Comparison of ENCODE assay signal across 29 cellular contexts in the genomic region with DNA sequence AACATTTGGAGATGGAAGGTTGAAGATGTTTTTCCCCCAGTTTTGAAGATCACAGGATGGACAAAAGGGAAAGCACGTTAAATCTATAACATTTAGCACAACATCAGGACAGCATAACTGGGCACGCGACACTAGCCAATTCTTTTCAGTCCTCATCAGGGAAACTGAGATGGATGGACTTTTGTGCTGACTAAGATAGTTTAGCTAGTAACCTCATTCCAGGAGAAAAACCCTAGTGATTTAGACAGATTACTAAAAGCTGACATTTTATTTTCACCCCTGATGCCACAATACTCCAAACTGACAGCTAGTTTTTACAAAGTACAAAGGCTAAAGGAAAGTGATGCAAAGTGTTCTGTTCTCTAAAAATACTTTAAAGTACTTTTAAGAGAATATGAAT. TPM values are rescaled to one million over a fixed set of nuclear protein-coding genes. Genes with fewer than 3 reads are reported as not detected.
"Had no signal": no experiment of that assay in that cellular context is flagged by ENCODE, and none has a peak within 500 bp of the region (broad histone marks: within the 10 kb centered on the region; RNA-seq: fewer than 3 reads in every experiment).

No MANE protein-coding gene starts in this region.

- H2AFZ ChIP-seq: neural progenitor cell, parathyroid adenoma had no signal

- H3K9ac ChIP-seq: neural progenitor cell, parathyroid adenoma had no signal

- H3K79me2 ChIP-seq: parathyroid adenoma had no signal

- H3K4me3 ChIP-seq: neural progenitor cell, ovary, psoas muscle, skin epidermis, smooth muscle cell, spleen, suprapubic skin, testis, tibial nerve, upper lobe of left lung, uterus had no signal

- H3K9me3 ChIP-seq: ovary, psoas muscle, suprapubic skin, testis, upper lobe of left lung, uterus had no signal

- H3K4me2 ChIP-seq: neural progenitor cell, smooth muscle cell had no signal

- H3K27ac ChIP-seq: neural progenitor cell, ovary, parathyroid adenoma, psoas muscle, skin epidermis, spleen, suprapubic skin, testis, tibial nerve, upper lobe of left lung, uterus had no signal

- H3K27me3 ChIP-seq: neural progenitor cell, ovary, spleen, suprapubic skin, testis, tibial nerve, upper lobe of left lung, uterus had no signal

- ATAC-seq: naive thymus-derived CD4-positive, alpha-beta T cell; natural killer cell; psoas muscle; right cardiac atrium; sciatic nerve; stimulated activated memory B cell treated with anti-CD40 and anti-IgM and Interleukin-4, amounts not matched to agents 10 μg/mL and 1 μg/mL and 100 μg/mL, for 72 hours; stimulated activated naive CD8-positive, alpha-beta T cell treated with anti-CD3 and anti-CD28 coated beads, Interleukin-15, amount 100 ng/mL, for 72 hours; stimulated activated naive CD8-positive, alpha-beta T cell treated with anti-CD3 and anti-CD28 coated beads, Interleukin-15, Interleukin-2, amounts not matched to agents 100 U/mL and 50 U/mL, for 24 hours had no signal

- H3K4me1 ChIP-seq: neural progenitor cell, parathyroid adenoma, psoas muscle, spleen, upper lobe of left lung, uterus had no signal

- H3K36me3 ChIP-seq: neural progenitor cell, ovary, spleen, suprapubic skin, upper lobe of left lung, uterus had no signal

- DNase-seq: naive thymus-derived CD4-positive, alpha-beta T cell; natural killer cell; occipital lobe; ovary; posterior cingulate gyrus; psoas muscle; right cardiac atrium; spleen; stimulated activated CD4-positive, alpha-beta T cell treated with anti-CD3 and anti-CD28 coated beads, Interleukin-12 subunit alpha, Interleukin-12 subunit beta, amount 100 ng/mL, for 4 hours; stimulated activated CD4-positive, alpha-beta T cell treated with anti-CD3 and anti-CD28 coated beads, Interleukin-1b, Interleukin-23, amount 100 ng/mL, for 48 hours; stimulated activated CD4-positive, alpha-beta T cell treated with anti-CD3 and anti-CD28 coated beads, Interleukin-4, amount 100 ng/mL, for 1 hour; stimulated activated CD4-positive, alpha-beta T cell treated with anti-CD3 and anti-CD28 coated beads, Interleukin-4, amount 100 ng/mL, for 4 hours; stimulated activated CD8-positive, alpha-beta memory T cell treated with anti-CD3 and anti-CD28 coated beads, Interleukin-4, amount 100 ng/mL, for 48 hours; stimulated activated naive CD4-positive, alpha-beta T cell; stimulated activated naive CD8-positive, alpha-beta T cell treated with anti-CD3 and anti-CD28 coated beads, Interleukin-15, amount 100 ng/mL, for 72 hours; stimulated activated naive CD8-positive, alpha-beta T cell treated with anti-CD3 and anti-CD28 coated beads, Interleukin-15, Interleukin-2, amounts not matched to agents 100 U/mL and 50 U/mL, for 24 hours; substantia nigra; testis; trophoblast cell; upper lobe of left lung; uterus had no signal

RNA-seq across cellular contexts. Expression of a gene that starts 53.3 kb away (rescaled TPM):
- total RNA-seq: natural killer cell had no signal
- polyA plus RNA-seq: naive thymus-derived CD4-positive, alpha-beta T cell had no signal
